Comparison of ENCODE assay signal across 9 cellular contexts in the genomic region with DNA sequence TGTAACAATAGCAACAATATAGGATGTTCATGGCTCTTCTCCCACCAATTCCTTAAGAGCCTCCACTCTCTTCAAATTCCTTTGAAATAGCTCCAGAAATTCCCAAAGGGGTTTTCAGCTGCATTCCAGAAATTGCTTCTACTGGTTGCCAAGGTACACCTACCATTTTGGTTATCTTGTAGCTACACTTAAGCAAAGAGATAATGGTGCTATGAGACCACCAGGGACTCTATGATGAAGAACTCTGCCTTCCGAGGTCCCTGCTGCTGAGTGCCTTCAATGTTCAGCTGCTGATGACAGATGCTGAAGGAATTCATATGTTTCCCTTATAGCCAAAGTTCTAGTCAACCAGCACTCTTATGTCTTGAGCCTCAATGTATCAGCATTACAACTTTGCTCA.
"Had no signal": no experiment of that assay in that cellular context is flagged by ENCODE, and none has a peak within 500 bp of the region (broad histone marks: within the 10 kb centered on the region; RNA-seq: fewer than 3 reads in every experiment).

No MANE protein-coding gene starts in this region.

- H3K4me2 ChIP-seq: GM23338 had no signal

- H3K4me3 ChIP-seq: GM23248, GM23338, HAP-1 had no signal

- H3K9me3 ChIP-seq: HAP-1 had no signal

- ATAC-seq: GM23338, HCT116 had no signal

- H2AFZ ChIP-seq: GM23248, GM23338 had no signal

- H3K36me3 ChIP-seq: HAP-1 had no signal

- DNase-seq: GM23248, GOT3, H7, H9, HCEC 1CT, HFFc6 had no signal

- H3K9ac ChIP-seq: GM23248 had no signal

- H3K27ac Mint-ChIP-seq: GM23338, H9, HFFc6 had no signal

- H3K27ac ChIP-seq: GM23248 had no signal

- H3K4me3 Mint-ChIP-seq: GM23338, H9, HFFc6 had no signal

- H3K4me1 Mint-ChIP-seq: GM23338, H9 had no signal

- H3K4me1 ChIP-seq: HAP-1 had no signal
